ENCODE assay signal across 8 cellular contexts in the genomic region with DNA sequence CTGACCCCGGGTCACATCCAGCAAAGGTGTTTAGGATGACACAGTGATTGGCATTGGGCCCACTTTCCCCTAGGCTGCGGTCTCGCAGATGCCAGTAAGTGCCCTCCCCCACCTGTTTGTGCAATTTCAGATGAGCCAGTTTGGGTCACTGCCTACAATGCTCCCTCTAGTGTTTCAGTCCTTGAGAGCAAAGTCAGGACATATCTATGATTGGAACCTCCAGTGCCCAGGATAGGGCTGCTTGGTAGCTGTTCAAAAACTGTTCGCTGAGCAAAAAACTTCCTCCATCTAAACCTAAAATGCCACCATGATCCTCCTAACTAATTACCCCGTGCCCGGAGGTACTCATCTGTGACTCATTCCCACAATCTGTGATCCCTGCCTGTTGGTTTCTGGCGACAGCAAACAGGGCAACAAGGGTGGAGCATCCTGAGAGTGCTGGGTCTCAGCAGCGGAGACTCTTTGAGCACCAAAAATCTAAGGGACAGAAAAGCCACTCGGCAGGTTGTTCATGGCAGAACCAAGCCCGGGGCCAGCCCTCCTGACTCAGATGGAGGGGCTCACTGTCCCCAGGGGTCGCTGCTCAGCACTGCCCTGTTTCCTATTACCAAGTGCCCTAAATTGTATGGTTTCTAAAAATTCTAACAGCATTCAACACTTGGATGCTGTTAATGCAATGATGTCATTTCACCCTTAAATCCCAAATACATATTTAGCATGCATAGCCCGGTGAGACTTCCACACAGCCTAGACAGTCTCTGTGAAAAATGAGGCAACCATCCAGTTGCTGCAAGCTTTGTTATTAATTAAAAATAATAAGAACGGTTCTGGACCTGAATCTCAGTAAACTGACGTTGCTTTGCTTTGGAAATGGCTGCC. TPM values are rescaled to one million over a fixed set of nuclear protein-coding genes. Genes with fewer than 3 reads are reported as not detected.
DNase-seq lines count a peak whose midpoint lies in the region; ATAC-seq and TF ChIP-seq lines count a peak whose summit lies in the region.

No MANE protein-coding gene starts in this region.

- H3K4me3 ChIP-seq in LNCaP clone FGC (ENCODE audit: low read depth, low read length) (no peak overlapping the region), SJCRH30 (peak overlapping the region; percentile 48), foreskin fibroblast (ENCODE audit: low read depth in 1 of 2, low read length in 2 of 2) (peak overlapping the region in 1 of 2 donors; percentile 36), skeletal muscle satellite cell (ENCODE audit: low read length) (no peak overlapping the region)

- H3K36me3 ChIP-seq in SJCRH30 (no peaks in the 10 kb centered on the region), skeletal muscle satellite cell (ENCODE audit: insufficient read depth, low read length) (no peaks in the 10 kb centered on the region)

- peak; percentile 59 for TF ChIP-seq CTCF in LNCaP clone FGC (IDR thresholded peaks at IDR 0.05; ENCODE audit: control insufficient read depth, extremely low read depth, insufficient read depth)
- TF ChIP-seq CTCF in foreskin fibroblast (IDR thresholded peaks at IDR 0.05; ENCODE audit: low read depth, low read length), result peak; percentile 29

- H3K27ac ChIP-seq in SJCRH30, result no peak overlapping the region

- ATAC-seq in GM18517 (IDR thresholded peaks at IDR 0.05; ENCODE audit: unreplicated experiment), result no peak
- ATAC-seq in HG03175 (IDR thresholded peaks at IDR 0.05; ENCODE audit: unreplicated experiment), result no peak

- no peaks in the 10 kb centered on the region for H3K27me3 ChIP-seq in SJCRH30
- H3K27me3 ChIP-seq in skeletal muscle satellite cell (ENCODE audit: control insufficient read depth, insufficient read depth, low read length), result peaks cover 94% of the 10 kb centered on the region

- H3K9ac ChIP-seq in skeletal muscle satellite cell (ENCODE audit: low read depth, low read length), result no peak overlapping the region

- H3K4me1 ChIP-seq in SJCRH30 (peaks cover 6% of the 10 kb centered on the region), skeletal muscle satellite cell (ENCODE audit: control insufficient read depth, insufficient read depth, low read length) (peaks cover 6% of the 10 kb centered on the region)

- H3K4me2 ChIP-seq in skeletal muscle satellite cell (ENCODE audit: low read length), result peak overlapping the region; percentile 72

- DNase-seq in EH (ENCODE audit: low read depth) (peak; percentile 13), LNCaP clone FGC (ENCODE audit: low read depth) (peak; percentile 48), SJCRH30 (peak in 1 of 2 experiments; percentile 51), foreskin fibroblast (peak; percentile 10 to 31), T-helper 9 cell (no peak)

- no peaks in the 10 kb centered on the region for H3K9me3 ChIP-seq in SJCRH30 (replicated peaks)
- H3K9me3 ChIP-seq in skeletal muscle satellite cell (replicated peaks; ENCODE audit: low read length), result no peaks in the 10 kb centered on the region

RNA-seq across cellular contexts. Expression of a gene that starts 5.0 kb away (rescaled TPM):
- 0.06 and 0.10 TPM in 2 replicates for total RNA-seq in SJCRH30 (2014; rRNA removed; shearing (Covaris generic))
- total RNA-seq in skeletal muscle satellite cell (2012; rRNA removed), result not detected in 2 replicates

RNA-seq across cellular contexts. Expression of a gene that starts 19.0 kb away (rescaled TPM):
- 11.5 and 13.0 TPM in 2 replicates for total RNA-seq in SJCRH30 (2014; rRNA removed; shearing (Covaris generic))
- total RNA-seq in skeletal muscle satellite cell (2012; rRNA removed), result 1.5 and 2.0 TPM in 2 replicates
